In genomic region chr20:39716796-39717341, GRCh38 we compare ENCODE assay signal across 2 cellular contexts.
TF ChIP-seq lines count a peak whose summit lies in the region.

No MANE protein-coding gene starts in this region.

TF ChIP-seq in H1, 55 proteins besides CTCF, POLR2A, EP300 and RAD21 (continued from another document):
- TF ChIP-seq TAF1 (IDR thresholded peaks at IDR 0.05; ENCODE audit: low read depth, low read length) (no peak), BACH1 (IDR thresholded peaks at IDR 0.05; ENCODE audit: low read length) (peak; percentile 69)

TF ChIP-seq in WTC11, 78 proteins besides CTCF, POLR2A, EP300 and RAD21:
- TF ChIP-seq, protein P1, sequence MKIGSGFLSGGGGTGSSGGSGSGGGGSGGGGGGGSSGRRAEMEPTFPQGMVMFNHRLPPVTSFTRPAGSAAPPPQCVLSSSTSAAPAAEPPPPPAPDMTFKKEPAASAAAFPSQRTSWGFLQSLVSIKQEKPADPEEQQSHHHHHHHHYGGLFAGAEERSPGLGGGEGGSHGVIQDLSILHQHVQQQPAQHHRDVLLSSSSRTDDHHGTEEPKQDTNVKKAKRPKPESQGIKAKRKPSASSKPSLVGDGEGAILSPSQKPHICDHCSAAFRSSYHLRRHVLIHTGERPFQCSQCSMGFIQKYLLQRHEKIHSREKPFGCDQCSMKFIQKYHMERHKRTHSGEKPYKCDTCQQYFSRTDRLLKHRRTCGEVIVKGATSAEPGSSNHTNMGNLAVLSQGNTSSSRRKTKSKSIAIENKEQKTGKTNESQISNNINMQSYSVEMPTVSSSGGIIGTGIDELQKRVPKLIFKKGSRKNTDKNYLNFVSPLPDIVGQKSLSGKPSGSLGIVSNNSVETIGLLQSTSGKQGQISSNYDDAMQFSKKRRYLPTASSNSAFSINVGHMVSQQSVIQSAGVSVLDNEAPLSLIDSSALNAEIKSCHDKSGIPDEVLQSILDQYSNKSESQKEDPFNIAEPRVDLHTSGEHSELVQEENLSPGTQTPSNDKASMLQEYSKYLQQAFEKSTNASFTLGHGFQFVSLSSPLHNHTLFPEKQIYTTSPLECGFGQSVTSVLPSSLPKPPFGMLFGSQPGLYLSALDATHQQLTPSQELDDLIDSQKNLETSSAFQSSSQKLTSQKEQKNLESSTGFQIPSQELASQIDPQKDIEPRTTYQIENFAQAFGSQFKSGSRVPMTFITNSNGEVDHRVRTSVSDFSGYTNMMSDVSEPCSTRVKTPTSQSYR (CRISPR knock-in tag; IDR thresholded peaks at IDR 0.05) = no peak
- TF ChIP-seq JUN (CRISPR knock-in tag; IDR thresholded peaks at IDR 0.05) = no peak
- TF ChIP-seq ZNF263 (CRISPR knock-in tag; IDR thresholded peaks at IDR 0.05; ENCODE audit: low read depth) = no peak
- TF ChIP-seq AR (CRISPR knock-in tag; IDR thresholded peaks at IDR 0.05) = no peak
- TF ChIP-seq ZSCAN18 (CRISPR knock-in tag; IDR thresholded peaks at IDR 0.05) = no peak
- no peak for TF ChIP-seq EMX1 (CRISPR knock-in tag; IDR thresholded peaks at IDR 0.05)
- no peak for TF ChIP-seq ZNF317 (CRISPR knock-in tag; IDR thresholded peaks at IDR 0.05; ENCODE audit: borderline replicate concordance, low read depth)
- TF ChIP-seq, protein P2, sequence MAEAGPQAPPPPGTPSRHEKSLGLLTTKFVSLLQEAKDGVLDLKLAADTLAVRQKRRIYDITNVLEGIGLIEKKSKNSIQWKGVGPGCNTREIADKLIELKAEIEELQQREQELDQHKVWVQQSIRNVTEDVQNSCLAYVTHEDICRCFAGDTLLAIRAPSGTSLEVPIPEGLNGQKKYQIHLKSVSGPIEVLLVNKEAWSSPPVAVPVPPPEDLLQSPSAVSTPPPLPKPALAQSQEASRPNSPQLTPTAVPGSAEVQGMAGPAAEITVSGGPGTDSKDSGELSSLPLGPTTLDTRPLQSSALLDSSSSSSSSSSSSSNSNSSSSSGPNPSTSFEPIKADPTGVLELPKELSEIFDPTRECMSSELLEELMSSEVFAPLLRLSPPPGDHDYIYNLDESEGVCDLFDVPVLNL (CRISPR knock-in tag; IDR thresholded peaks at IDR 0.05; ENCODE audit: borderline replicate concordance, low read depth) = no peak
- no peak for TF ChIP-seq PREB (CRISPR knock-in tag; IDR thresholded peaks at IDR 0.05; ENCODE audit: borderline replicate concordance)
- TF ChIP-seq ZNF671 (CRISPR knock-in tag; IDR thresholded peaks at IDR 0.05) = no peak
- no peak for TF ChIP-seq GRHL2 (CRISPR knock-in tag; IDR thresholded peaks at IDR 0.05; ENCODE audit: insufficient replicate concordance, severe bottlenecking)
